ENCODE assay signal across 14 cellular contexts in the genomic region with DNA sequence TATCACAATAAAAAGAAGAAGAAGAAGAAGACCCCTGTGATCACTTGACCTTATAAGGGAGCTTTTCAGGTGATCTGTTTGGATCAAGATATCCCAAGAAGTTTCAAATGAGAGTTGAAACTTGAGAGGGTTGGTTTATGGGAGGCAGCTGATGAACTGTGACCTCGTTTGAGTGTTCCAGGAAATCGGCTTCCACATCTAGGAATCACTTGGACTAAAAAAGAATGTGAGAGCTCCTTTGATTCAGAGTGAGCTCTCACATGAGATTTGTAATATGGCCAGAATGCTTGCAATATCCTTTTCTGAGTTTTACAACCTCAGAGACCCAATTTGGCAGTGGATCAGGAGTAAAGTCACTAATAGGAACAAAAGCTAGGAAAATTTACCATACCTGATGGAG.
"Had no signal": no experiment of that assay in that cellular context is flagged by ENCODE, and none has a peak within 500 bp of the region (broad histone marks: within the 10 kb centered on the region; RNA-seq: fewer than 3 reads in every experiment).

No MANE protein-coding gene starts in this region.

- H3K4me3 Mint-ChIP-seq: brain; T-helper 2 cell treated with Interferon-gamma antibody and Interleukin-4, amounts not matched to agents 5 μg/mL and 100 μg/mL, for 36 hours had no signal

- H3K27me3 Mint-ChIP-seq: brain had no signal

- H3K36me3 Mint-ChIP-seq: brain had no signal

- H3K4me3 ChIP-seq: hepatocyte had no signal

- H3K27ac ChIP-seq: hepatocyte, parathyroid adenoma had no signal

- DNase-seq: activated CD4-positive, alpha-beta T cell treated with anti-CD3 and anti-CD28 coated beads for 1 hour; activated naive CD4-positive, alpha-beta T cell treated with Interleukin-2 at 50 U/mL for 16 hours; activated T-cell treated with anti-CD3 and anti-CD28 coated beads, Interleukin-2, amount 50 U/mL, for 1 hour; amygdala; effector memory CD4-positive, alpha-beta T cell; kidney; SIG-M5; small intestine; substantia nigra; trophoblast cell had no signal

- H3K4me1 ChIP-seq: parathyroid adenoma had no signal

- H3K9me3 Mint-ChIP-seq: T-helper 2 cell treated with Interferon-gamma antibody and Interleukin-4, amounts not matched to agents 5 μg/mL and 100 μg/mL, for 36 hours had no signal

- H3K27ac Mint-ChIP-seq: brain; T-helper 2 cell treated with Interferon-gamma antibody and Interleukin-4, amounts not matched to agents 5 μg/mL and 100 μg/mL, for 36 hours had no signal

- H3K27me3 ChIP-seq: hepatocyte had no signal
